In genomic region chr15:43777293-43777819, GRCh38 we compare ENCODE assay signal across 1 cellular context.
A peak's percentile ranks its signal among the peaks of the same experiment; 100 is the strongest.
TF ChIP-seq lines count a peak whose summit lies in the region.

No MANE protein-coding gene starts in this region.

TF ChIP-seq in HepG2, 621 proteins besides CTCF, POLR2A, EP300 and RAD21 (continued from another document and continues in another):
- TF ChIP-seq ZXDC (CRISPR knock-in tag; IDR thresholded peaks at IDR 0.05) (no peak), SALL1 (CRISPR knock-in tag; IDR thresholded peaks at IDR 0.05) (peak; percentile 81), ZNF761 (CRISPR knock-in tag; conservative IDR thresholded peaks at IDR 0.05) (peak; percentile 84; the same call in 1 of the 2 replicates), NR0B2 (CRISPR knock-in tag; IDR thresholded peaks at IDR 0.05) (no peak), ZNF816 (CRISPR knock-in tag; IDR thresholded peaks at IDR 0.05; ENCODE audit: borderline replicate concordance) (peak; percentile 81; the same call in 1 of the 2 replicates), MLXIP (CRISPR knock-in tag; IDR thresholded peaks at IDR 0.05; ENCODE audit: borderline replicate concordance) (no peak), HMG20A (CRISPR knock-in tag; IDR thresholded peaks at IDR 0.05; ENCODE audit: borderline replicate concordance) (no peak), THAP11 (CRISPR knock-in tag; IDR thresholded peaks at IDR 0.05) (no peak), ZFX (CRISPR knock-in tag; IDR thresholded peaks at IDR 0.05; ENCODE audit: low read depth) (peak; percentile 84), ZNF782 (CRISPR knock-in tag; IDR thresholded peaks at IDR 0.05; ENCODE audit: borderline replicate concordance) (peak; percentile 86; the same call in 1 of the 2 replicates), ZNF883 (CRISPR knock-in tag; IDR thresholded peaks at IDR 0.05; ENCODE audit: not compliant biosample characterization) (peak; percentile 27), SAFB2 (CRISPR knock-in tag; IDR thresholded peaks at IDR 0.05; ENCODE audit: borderline replicate concordance, low read depth) (0 out of 2 replicates have a peak, but pooled peaks have one; percentile 38), ZMYM2 (CRISPR knock-in tag; IDR thresholded peaks at IDR 0.05) (peak; percentile 70; the same call in 1 of the 2 replicates), SMAD9 (CRISPR knock-in tag; IDR thresholded peaks at IDR 0.05) (peak; percentile 88; the same call in 1 of the 2 replicates), NFAT5 (CRISPR knock-in tag; IDR thresholded peaks at IDR 0.05) (0 out of 2 replicates have a peak, but pooled peaks have one; percentile 71), FOXP1 (IDR thresholded peaks at IDR 0.05) (no peak), FOXP1 (CRISPR knock-in tag; IDR thresholded peaks at IDR 0.05) (0 out of 2 replicates have a peak, but pooled peaks have one; percentile 8), ZNF33B (CRISPR knock-in tag; IDR thresholded peaks at IDR 0.05) (peak; percentile 88), ZNF781 (CRISPR knock-in tag; IDR thresholded peaks at IDR 0.05; ENCODE audit: borderline replicate concordance, not compliant biosample characterization) (peak; percentile 79), DR1 (CRISPR knock-in tag; IDR thresholded peaks at IDR 0.05) (no peak), FOXK2 (IDR thresholded peaks at IDR 0.05) (no peak), SYNCRIP (IDR thresholded peaks at IDR 0.05; ENCODE audit: insufficient read depth, low read depth, low read length) (no peak), NCOR1 (IDR thresholded peaks at IDR 0.05; ENCODE audit: borderline replicate concordance, low read length) (no peak)
- TF ChIP-seq, protein P1, sequence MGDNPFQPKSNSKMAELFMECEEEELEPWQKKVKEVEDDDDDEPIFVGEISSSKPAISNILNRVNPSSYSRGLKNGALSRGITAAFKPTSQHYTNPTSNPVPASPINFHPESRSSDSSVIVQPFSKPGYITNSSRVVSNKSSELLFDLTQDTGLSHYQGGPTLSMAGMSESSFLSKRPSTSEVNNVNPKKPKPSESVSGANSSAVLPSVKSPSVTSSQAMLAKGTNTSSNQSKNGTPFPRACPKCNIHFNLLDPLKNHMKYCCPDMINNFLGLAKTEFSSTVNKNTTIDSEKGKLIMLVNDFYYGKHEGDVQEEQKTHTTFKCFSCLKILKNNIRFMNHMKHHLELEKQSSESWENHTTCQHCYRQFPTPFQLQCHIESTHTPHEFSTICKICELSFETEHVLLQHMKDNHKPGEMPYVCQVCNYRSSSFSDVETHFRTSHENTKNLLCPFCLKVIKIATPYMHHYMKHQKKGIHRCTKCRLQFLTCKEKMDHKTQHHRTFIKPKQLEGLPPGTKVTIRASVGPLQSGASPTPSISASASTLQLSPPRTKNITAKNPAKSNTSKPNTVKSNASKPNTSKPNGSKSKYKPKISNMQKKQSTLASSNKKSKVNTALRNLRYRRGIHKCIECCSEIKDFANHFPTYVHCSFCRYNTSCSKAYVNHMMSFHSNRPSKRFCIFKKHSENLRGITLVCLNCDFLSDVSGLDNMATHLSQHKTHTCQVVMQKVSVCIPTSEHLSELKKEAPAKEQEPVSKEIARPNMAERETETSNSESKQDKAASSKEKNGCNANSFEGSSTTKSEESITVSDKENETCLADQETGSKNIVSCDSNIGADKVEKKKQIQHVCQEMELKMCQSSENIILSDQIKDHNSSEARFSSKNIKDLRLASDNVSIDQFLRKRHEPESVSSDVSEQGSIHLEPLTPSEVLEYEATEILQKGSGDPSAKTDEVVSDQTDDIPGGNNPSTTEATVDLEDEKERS (CRISPR knock-in tag; IDR thresholded peaks at IDR 0.05), result peak; percentile 41; the same call in 1 of the 2 replicates
- TF ChIP-seq, protein P2, sequence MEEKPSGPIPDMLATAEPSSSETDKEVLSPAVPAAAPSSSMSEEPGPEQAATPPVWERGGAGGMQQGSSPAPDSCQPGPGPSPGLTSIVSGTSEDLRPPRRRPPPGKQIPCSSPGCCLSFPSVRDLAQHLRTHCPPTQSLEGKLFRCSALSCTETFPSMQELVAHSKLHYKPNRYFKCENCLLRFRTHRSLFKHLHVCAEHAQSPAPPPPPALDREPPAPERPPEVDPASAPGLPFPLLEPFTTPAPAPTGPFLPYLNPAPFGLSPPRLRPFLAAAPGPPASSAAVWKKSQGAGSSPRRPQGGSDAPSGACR (CRISPR knock-in tag; IDR thresholded peaks at IDR 0.05), result no peak
- TF ChIP-seq, protein P3, sequence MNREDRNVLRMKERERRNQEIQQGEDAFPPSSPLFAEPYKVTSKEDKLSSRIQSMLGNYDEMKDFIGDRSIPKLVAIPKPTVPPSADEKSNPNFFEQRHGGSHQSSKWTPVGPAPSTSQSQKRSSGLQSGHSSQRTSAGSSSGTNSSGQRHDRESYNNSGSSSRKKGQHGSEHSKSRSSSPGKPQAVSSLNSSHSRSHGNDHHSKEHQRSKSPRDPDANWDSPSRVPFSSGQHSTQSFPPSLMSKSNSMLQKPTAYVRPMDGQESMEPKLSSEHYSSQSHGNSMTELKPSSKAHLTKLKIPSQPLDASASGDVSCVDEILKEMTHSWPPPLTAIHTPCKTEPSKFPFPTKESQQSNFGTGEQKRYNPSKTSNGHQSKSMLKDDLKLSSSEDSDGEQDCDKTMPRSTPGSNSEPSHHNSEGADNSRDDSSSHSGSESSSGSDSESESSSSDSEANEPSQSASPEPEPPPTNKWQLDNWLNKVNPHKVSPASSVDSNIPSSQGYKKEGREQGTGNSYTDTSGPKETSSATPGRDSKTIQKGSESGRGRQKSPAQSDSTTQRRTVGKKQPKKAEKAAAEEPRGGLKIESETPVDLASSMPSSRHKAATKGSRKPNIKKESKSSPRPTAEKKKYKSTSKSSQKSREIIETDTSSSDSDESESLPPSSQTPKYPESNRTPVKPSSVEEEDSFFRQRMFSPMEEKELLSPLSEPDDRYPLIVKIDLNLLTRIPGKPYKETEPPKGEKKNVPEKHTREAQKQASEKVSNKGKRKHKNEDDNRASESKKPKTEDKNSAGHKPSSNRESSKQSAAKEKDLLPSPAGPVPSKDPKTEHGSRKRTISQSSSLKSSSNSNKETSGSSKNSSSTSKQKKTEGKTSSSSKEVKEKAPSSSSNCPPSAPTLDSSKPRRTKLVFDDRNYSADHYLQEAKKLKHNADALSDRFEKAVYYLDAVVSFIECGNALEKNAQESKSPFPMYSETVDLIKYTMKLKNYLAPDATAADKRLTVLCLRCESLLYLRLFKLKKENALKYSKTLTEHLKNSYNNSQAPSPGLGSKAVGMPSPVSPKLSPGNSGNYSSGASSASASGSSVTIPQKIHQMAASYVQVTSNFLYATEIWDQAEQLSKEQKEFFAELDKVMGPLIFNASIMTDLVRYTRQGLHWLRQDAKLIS (CRISPR knock-in tag; IDR thresholded peaks at IDR 0.05), result no peak
- TF ChIP-seq, protein P4, sequence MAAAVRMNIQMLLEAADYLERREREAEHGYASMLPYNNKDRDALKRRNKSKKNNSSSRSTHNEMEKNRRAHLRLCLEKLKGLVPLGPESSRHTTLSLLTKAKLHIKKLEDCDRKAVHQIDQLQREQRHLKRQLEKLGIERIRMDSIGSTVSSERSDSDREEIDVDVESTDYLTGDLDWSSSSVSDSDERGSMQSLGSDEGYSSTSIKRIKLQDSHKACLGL (CRISPR knock-in tag; IDR thresholded peaks at IDR 0.05), result no peak
- TF ChIP-seq, protein P5, sequence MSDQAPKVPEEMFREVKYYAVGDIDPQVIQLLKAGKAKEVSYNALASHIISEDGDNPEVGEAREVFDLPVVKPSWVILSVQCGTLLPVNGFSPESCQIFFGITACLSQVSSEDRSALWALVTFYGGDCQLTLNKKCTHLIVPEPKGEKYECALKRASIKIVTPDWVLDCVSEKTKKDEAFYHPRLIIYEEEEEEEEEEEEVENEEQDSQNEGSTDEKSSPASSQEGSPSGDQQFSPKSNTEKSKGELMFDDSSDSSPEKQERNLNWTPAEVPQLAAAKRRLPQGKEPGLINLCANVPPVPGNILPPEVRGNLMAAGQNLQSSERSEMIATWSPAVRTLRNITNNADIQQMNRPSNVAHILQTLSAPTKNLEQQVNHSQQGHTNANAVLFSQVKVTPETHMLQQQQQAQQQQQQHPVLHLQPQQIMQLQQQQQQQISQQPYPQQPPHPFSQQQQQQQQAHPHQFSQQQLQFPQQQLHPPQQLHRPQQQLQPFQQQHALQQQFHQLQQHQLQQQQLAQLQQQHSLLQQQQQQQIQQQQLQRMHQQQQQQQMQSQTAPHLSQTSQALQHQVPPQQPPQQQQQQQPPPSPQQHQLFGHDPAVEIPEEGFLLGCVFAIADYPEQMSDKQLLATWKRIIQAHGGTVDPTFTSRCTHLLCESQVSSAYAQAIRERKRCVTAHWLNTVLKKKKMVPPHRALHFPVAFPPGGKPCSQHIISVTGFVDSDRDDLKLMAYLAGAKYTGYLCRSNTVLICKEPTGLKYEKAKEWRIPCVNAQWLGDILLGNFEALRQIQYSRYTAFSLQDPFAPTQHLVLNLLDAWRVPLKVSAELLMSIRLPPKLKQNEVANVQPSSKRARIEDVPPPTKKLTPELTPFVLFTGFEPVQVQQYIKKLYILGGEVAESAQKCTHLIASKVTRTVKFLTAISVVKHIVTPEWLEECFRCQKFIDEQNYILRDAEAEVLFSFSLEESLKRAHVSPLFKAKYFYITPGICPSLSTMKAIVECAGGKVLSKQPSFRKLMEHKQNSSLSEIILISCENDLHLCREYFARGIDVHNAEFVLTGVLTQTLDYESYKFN (CRISPR knock-in tag; conservative IDR thresholded peaks at IDR 0.05), result peak; percentile 37
- TF ChIP-seq, protein P6, sequence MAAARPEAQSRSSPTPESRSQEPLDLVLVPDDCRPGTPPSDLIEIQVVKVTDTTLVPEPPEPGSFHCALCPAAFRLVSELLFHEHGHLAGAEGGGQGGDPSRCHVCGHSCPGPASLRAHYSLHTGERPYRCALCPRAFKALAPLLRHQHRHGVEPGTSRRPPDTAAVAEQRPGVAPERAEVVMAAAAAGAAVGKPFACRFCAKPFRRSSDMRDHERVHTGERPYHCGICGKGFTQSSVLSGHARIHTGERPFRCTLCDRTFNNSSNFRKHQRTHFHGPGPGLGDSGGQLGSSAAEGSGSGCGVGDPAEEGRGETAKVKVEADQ (CRISPR knock-in tag; IDR thresholded peaks at IDR 0.05; ENCODE audit: borderline replicate concordance), result no peak
